Comparison of ENCODE assay signal across 7 cellular contexts in the genomic region with DNA sequence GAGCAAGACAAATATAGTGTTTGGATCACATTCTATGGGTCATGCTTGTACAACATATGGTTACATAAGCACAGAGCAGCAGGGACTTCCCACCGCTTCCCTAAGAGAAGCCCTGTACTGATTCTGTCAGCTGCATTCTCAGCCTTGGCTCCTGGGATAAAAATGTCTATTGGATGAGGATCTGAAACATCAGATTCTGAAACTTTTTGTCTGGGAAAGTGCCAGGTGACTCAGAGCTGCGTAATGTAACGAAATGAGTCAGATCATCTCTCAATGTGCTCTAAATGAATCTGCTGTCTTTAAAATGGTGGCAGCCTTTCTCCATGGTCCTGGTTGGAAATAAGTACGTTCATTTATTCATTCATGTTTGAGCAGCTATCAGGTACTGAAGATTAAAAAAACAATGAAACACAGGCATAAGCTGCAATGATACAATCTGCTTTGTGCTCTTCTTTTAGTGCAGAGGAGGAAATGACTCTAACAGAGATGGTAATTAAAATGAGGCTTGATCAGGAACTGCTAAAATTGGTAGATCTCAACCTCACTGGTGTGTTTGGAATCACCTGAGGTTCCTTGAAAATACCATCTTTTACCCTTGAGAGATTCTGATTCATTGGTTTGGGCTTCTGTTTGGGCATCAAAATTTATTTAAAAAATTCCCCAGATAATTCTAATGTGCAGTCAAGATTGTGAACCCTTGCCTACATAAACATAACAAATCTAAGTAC.
DNase-seq lines count a peak whose midpoint lies in the region; ATAC-seq and TF ChIP-seq lines count a peak whose summit lies in the region.

No MANE protein-coding gene starts in this region.

- H3K27me3 ChIP-seq in IMR-90 (ENCODE audit: control insufficient read depth, insufficient read depth, low read length): no peaks in the 10 kb centered on the region
- H3K27me3 ChIP-seq in trophoblast cell (ENCODE audit: insufficient read depth, low read length): no peaks in the 10 kb centered on the region
- no peaks in the 10 kb centered on the region for H3K27me3 ChIP-seq in WERI-Rb-1 (ENCODE audit: insufficient read depth, low read depth, severe bottlenecking)

- H3K4me3 ChIP-seq in IMR-90 (ENCODE audit: insufficient read depth, low read depth, low read length): no peak overlapping the region
- no peak overlapping the region for H3K4me3 ChIP-seq in trophoblast cell (ENCODE audit: low read depth, low read length)
- H3K4me3 ChIP-seq in WERI-Rb-1 (ENCODE audit: low read depth, low read length): no peak overlapping the region

- H2AFZ ChIP-seq in IMR-90 (replicated peaks; ENCODE audit: low read length, poor library complexity): no peak overlapping the region
- no peak overlapping the region for H2AFZ ChIP-seq in trophoblast cell (ENCODE audit: insufficient read depth, low read length, poor library complexity)

- H4K91ac ChIP-seq in IMR-90 (ENCODE audit: insufficient read depth, low read depth, low read length) (peak overlapping the region; percentile 49; the same call in 1 of the 2 replicates), trophoblast cell (ENCODE audit: low read depth, low read length) (no peak overlapping the region)

- H3K14ac ChIP-seq in IMR-90 (replicated peaks; ENCODE audit: low read depth, low read length): no peak overlapping the region
- no peak overlapping the region for H3K14ac ChIP-seq in trophoblast cell (ENCODE audit: low read length)

- in situ Hi-C loops in IMR-90 (cut with MboI; ENCODE audit: low sequenced_read_pairs): no loop called here

- 0% methylated on average over 2 of the region's 4 CpGs; no CpG with 5 or more reads in 1 of the 2 experiments for WGBS in IMR-90 (ENCODE audit: extremely low coverage in 2 of 2, insufficient read length in 1 of 2), 2 experiments
- WGBS in trophoblast cell (ENCODE audit: extremely low coverage, insufficient coverage, insufficient read length): no CpG with 5 or more reads among the region's 4 CpGs

- CTCF ChIA-PET in IMR-90 (lab: Yijun Ruan, JAX): interaction anchor here (1.5 kb wide), 1 partner anchor 25 kb away, joined by 6 read pairs; no protein-coding TSS in a partner anchor

- H2BK5ac ChIP-seq in IMR-90 (ENCODE audit: low read depth, low read length, poor library complexity, severe bottlenecking) (peak overlapping the region; percentile 67), trophoblast cell (ENCODE audit: low read depth, low read length, poor library complexity) (no peak overlapping the region)

- H3K79me1 ChIP-seq in IMR-90 (ENCODE audit: low read depth in 1 of 2, low read length in 2 of 2) (no peaks in the 10 kb centered on the region), trophoblast cell (ENCODE audit: low read length) (no peaks in the 10 kb centered on the region)

- no peak overlapping the region for H2BK12ac ChIP-seq in trophoblast cell (ENCODE audit: low read length)

- peaks cover 7% of the 10 kb centered on the region for H3K9me1 ChIP-seq in IMR-90 (ENCODE audit: insufficient read depth, low read length)

- ATAC-seq in GM18505 (IDR thresholded peaks at IDR 0.05; ENCODE audit: unreplicated experiment): peak; percentile 87
- ATAC-seq in GM21825 (IDR thresholded peaks at IDR 0.05; ENCODE audit: unreplicated experiment): peak; percentile 93
- ATAC-seq in IMR-90 (ENCODE audit: low read depth): peak; percentile 98

- no peak overlapping the region for H3K23ac ChIP-seq in IMR-90 (ENCODE audit: low read depth, low read length)
- no peak overlapping the region for H3K23ac ChIP-seq in trophoblast cell (ENCODE audit: low read length)

- no peak overlapping the region for H3K56ac ChIP-seq in IMR-90 (ENCODE audit: extremely low read depth, insufficient read depth, low read length)

- H3K4me1 ChIP-seq in IMR-90 (ENCODE audit: control insufficient read depth, insufficient read depth, low read length) (peaks cover 8% of the 10 kb centered on the region), trophoblast cell (ENCODE audit: control insufficient read depth in 1 of 2, insufficient read depth in 2 of 2, low read length in 2 of 2) (no peaks in the 10 kb centered on the region)

- H2BK120ac ChIP-seq in IMR-90 (ENCODE audit: low read depth, low read length): peak overlapping the region; percentile 9; the same call in 1 of the 2 replicates
- no peak overlapping the region for H2BK120ac ChIP-seq in trophoblast cell (ENCODE audit: insufficient read depth, low read length, poor library complexity)

- H2AK9ac ChIP-seq in IMR-90 (replicated peaks; ENCODE audit: low read depth, low read length, poor library complexity): no peak overlapping the region

- H3K9ac ChIP-seq in IMR-90 (ENCODE audit: low read depth, low read length) (no peak overlapping the region), trophoblast cell (ENCODE audit: low read length) (no peak overlapping the region)

- intact Hi-C loops in IMR-90 (cut with micrococcal nuclease): loop anchor here (5.0 kb wide), 1 partner anchor 164 kb away; the partner anchor contains the start of gene BBS10

- H3K79me2 ChIP-seq in trophoblast cell (ENCODE audit: control insufficient read depth, insufficient read depth, low read length, poor library complexity): no peaks in the 10 kb centered on the region

- TF ChIP-seq RAD21 in IMR-90 (IDR thresholded peaks at IDR 0.05; ENCODE audit: low read length): no peak; the same call in 1 of the 2 replicates

- H3K9me3 ChIP-seq in IMR-90 (ENCODE audit: control insufficient read depth, insufficient read depth, low read length) (no peaks in the 10 kb centered on the region), trophoblast cell (ENCODE audit: insufficient read depth, low read depth, low read length) (no peaks in the 10 kb centered on the region), WERI-Rb-1 (ENCODE audit: severe bottlenecking) (no peaks in the 10 kb centered on the region)

- peaks cover 5% of the 10 kb centered on the region; the same call in 1 of the 2 replicates for H4K20me1 ChIP-seq in IMR-90 (ENCODE audit: insufficient read depth, low read length)

- H3K18ac ChIP-seq in IMR-90 (ENCODE audit: low read depth, low read length) (no peak overlapping the region), trophoblast cell (ENCODE audit: low read length) (no peak overlapping the region)

- no peak overlapping the region for H3K27ac ChIP-seq in IMR-90 (ENCODE audit: insufficient read depth, low read length)
- no peak overlapping the region for H3K27ac ChIP-seq in trophoblast cell (ENCODE audit: low read depth, low read length)
- no peak overlapping the region for H3K27ac ChIP-seq in WERI-Rb-1

- TF ChIP-seq POLR2A in GM18505 (IDR thresholded peaks at IDR 0.05; ENCODE audit: borderline replicate concordance, extremely low read depth, insufficient read depth, insufficient read length) (no peak), IMR-90 (IDR thresholded peaks at IDR 0.05; ENCODE audit: low read depth, low read length) (no peak)

- 0 out of 2 replicates have a peak overlapping the region, but pooled peaks have one; percentile 10 for H3K4ac ChIP-seq in IMR-90 (ENCODE audit: low read depth, low read length)
- H3K4ac ChIP-seq in trophoblast cell (ENCODE audit: low read depth, low read length): no peak overlapping the region

- H4K5ac ChIP-seq in IMR-90 (ENCODE audit: low read depth, low read length): no peak overlapping the region

- DNase-seq in IMR-90 (peak; percentile 99), anterior cingulate cortex (lab: John Stamatoyannopoulos, UW) (peak in 37 of 58 donors; percentile 1 to 71 (median 16)), trophoblast cell (peak; percentile 78 to 85), NCI-H2029 (lab: John Stamatoyannopoulos, UW) (no peak), WERI-Rb-1 (no peak)

- H4K8ac ChIP-seq in IMR-90 (ENCODE audit: low read depth in 2 of 2, low read length in 2 of 2) (peak overlapping the region in 1 of 2 experiments; percentile 6; a peak in 1 of 4 replicates), trophoblast cell (ENCODE audit: low read depth, low read length) (no peak overlapping the region)

- peak overlapping the region; percentile 51; the same call in 1 of the 2 replicates for H2BK20ac ChIP-seq in IMR-90 (ENCODE audit: low read depth, low read length)

- H4K12ac ChIP-seq in trophoblast cell (ENCODE audit: low read depth, low read length): no peak overlapping the region

- H2AK5ac ChIP-seq in IMR-90 (ENCODE audit: low read depth, low read length) (no peak overlapping the region), trophoblast cell (ENCODE audit: low read length) (no peak overlapping the region)

- H2BK15ac ChIP-seq in IMR-90 (ENCODE audit: low read depth, low read length): no peak overlapping the region

- H3K4me2 ChIP-seq in IMR-90 (ENCODE audit: low read depth, low read length): peak overlapping the region; percentile 48; the same call in 1 of the 2 replicates
- no peak overlapping the region for H3K4me2 ChIP-seq in trophoblast cell (ENCODE audit: low read length)

- no peaks in the 10 kb centered on the region for H3K36me3 ChIP-seq in IMR-90 (ENCODE audit: control insufficient read depth, insufficient read depth, low read length)
- H3K36me3 ChIP-seq in trophoblast cell (ENCODE audit: control insufficient read depth in 1 of 2, insufficient read depth in 2 of 2, low read length in 2 of 2): no peaks in the 10 kb centered on the region
- no peaks in the 10 kb centered on the region for H3K36me3 ChIP-seq in WERI-Rb-1

- dilution Hi-C loops in IMR-90 (cut with HindIII; ENCODE audit: low sequenced_read_pairs, unreplicated experiment): no loop called here

- no TSS peak for BruUV-seq in IMR-90 (replicated peaks; lab: Mats Ljungman, UMichigan)

- TF ChIP-seq CTCF in IMR-90 (conservative IDR thresholded peaks at IDR 0.05; ENCODE audit: low read depth, low read length): no peak
- no peak for TF ChIP-seq CTCF in WERI-Rb-1 (IDR thresholded peaks at IDR 0.05; ENCODE audit: low read depth, low read length)

- POLR2A ChIA-PET in IMR-90 (lab: Charles Lee; ENCODE audit: unreplicated experiment): no interaction called here

TF ChIP-seq in IMR-90, 13 proteins besides CTCF, POLR2A, EP300 and RAD21 (continues in another document):
- TF ChIP-seq CEBPB (IDR thresholded peaks at IDR 0.05; ENCODE audit: low read depth, low read length): no peak
- TF ChIP-seq, protein P1, sequence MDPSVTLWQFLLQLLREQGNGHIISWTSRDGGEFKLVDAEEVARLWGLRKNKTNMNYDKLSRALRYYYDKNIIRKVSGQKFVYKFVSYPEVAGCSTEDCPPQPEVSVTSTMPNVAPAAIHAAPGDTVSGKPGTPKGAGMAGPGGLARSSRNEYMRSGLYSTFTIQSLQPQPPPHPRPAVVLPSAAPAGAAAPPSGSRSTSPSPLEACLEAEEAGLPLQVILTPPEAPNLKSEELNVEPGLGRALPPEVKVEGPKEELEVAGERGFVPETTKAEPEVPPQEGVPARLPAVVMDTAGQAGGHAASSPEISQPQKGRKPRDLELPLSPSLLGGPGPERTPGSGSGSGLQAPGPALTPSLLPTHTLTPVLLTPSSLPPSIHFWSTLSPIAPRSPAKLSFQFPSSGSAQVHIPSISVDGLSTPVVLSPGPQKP (IDR thresholded peaks at IDR 0.05; ENCODE audit: borderline replicate concordance, low read depth, low read length): no peak
- TF ChIP-seq SMC3 (IDR thresholded peaks at IDR 0.05; ENCODE audit: low read depth, low read length): 0 out of 2 replicates have a peak, but pooled peaks have one; percentile 19

Comparison
In these comparisons a context has a peak if more than half of its experiments do, and no peak if none do; other contexts are left out.
1. DNase-seq: peak in IMR-90 (single experiment), anterior cingulate cortex (37 of 58) and trophoblast cell (2 of 2); none in NCI-H2029 (single experiment) and WERI-Rb-1 (single experiment).
2. Peak in every context shown above with its lines, with median percentiles within 50 percentile points of each other: ATAC-seq.